Comparison of ENCODE assay signal across 8 cellular contexts in the genomic region with DNA sequence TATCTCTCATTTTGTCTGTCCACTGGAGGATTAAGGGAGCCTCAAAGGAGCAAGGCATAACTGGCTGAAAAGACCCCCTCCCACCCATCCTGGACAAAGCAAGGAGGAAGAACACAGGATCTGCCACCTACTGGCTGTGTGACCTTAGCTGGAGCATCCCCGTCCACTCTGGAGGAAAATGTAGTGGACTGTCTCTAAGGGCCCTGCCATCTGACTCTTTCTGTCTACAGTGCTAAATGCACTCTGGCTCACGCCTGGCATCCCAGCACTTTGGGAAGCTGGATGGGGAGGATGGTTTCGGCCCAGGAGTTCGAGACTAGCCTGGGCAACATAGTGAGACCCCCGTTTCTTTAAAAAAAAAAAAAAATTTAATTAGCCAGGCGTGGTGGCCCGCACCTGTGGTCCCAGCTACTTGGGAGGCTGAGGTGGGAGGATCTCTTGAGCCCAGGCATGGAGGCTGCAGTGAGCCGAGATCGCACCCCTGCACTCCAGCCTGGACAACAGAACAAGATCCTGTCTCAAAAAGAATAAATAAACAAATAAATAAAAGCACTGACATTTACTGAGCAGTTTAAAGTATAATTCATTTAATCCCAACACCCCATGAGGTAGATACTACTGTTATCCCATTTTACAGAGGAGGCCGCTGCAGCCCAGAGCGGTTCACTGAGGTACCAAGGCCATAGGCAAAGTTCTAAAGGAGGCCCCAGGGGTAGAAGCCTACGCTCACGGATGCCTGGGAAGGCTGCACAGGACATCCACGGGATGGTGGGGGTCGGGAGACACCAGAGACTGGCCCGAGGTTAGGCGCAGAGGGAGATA. TPM values are rescaled to one million over a fixed set of nuclear protein-coding genes. Genes with fewer than 3 reads are reported as not detected.
DNase-seq lines count a peak whose midpoint lies in the region; ATAC-seq and TF ChIP-seq lines count a peak whose summit lies in the region.

No MANE protein-coding gene starts in this region.

- H3K9me3 ChIP-seq in OCI-LY7 (ENCODE audit: low read length) (no peaks in the 10 kb centered on the region), endodermal cell (ENCODE audit: control insufficient read depth, low read length) (no peaks in the 10 kb centered on the region)

- H3K79me2 ChIP-seq in OCI-LY7 (ENCODE audit: insufficient read depth, low read depth, low read length) = peaks cover 54% of the 10 kb centered on the region

- peaks cover 32% of the 10 kb centered on the region for H3K4me1 ChIP-seq in OCI-LY7 (ENCODE audit: insufficient read depth, low read length, poor library complexity, severe bottlenecking)
- H3K4me1 ChIP-seq in endodermal cell (ENCODE audit: control insufficient read depth, insufficient read depth, low read length) = no peaks in the 10 kb centered on the region

- ATAC-seq in GM19395 (IDR thresholded peaks at IDR 0.05; ENCODE audit: unreplicated experiment) (peak; percentile 24), GM18519 (IDR thresholded peaks at IDR 0.05; ENCODE audit: low FRiP score, unreplicated experiment) (no peak)

- peak; percentile 68 for TF ChIP-seq CTCF in OCI-LY7 (conservative IDR thresholded peaks at IDR 0.05; ENCODE audit: low read length)
- peak; percentile 49 for TF ChIP-seq CTCF in endodermal cell (conservative IDR thresholded peaks at IDR 0.05)
- peak in 1 of 3 experiments; percentile 27 for TF ChIP-seq CTCF in nephron (IDR thresholded peaks at IDR 0.05; ENCODE audit: unreplicated experiment in 3 of 3)

- H3K36me3 ChIP-seq in OCI-LY7 (ENCODE audit: insufficient read depth, low read length) (peaks cover 10% of the 10 kb centered on the region; the same call in 1 of the 2 replicates), endodermal cell (ENCODE audit: control insufficient read depth, insufficient read depth, low read length) (no peaks in the 10 kb centered on the region)

- H2AFZ ChIP-seq in OCI-LY7 (ENCODE audit: low read length) = peak overlapping the region; percentile 27; the same call in 1 of the 2 replicates

- H3K27ac Mint-ChIP-seq in endodermal cell (peak overlapping the region; percentile 74), nephron (peak overlapping the region; percentile 90 to 99 (median 98))

- H3K9me3 Mint-ChIP-seq in endodermal cell = no peaks in the 10 kb centered on the region
- no peaks in the 10 kb centered on the region for H3K9me3 Mint-ChIP-seq in nephron

- H3K4me3 Mint-ChIP-seq in endodermal cell (peak overlapping the region; percentile 80), nephron (peak overlapping the region; percentile 94 to 100 (median 98))

- POLR2A ChIA-PET in OCI-LY7 (lab: Charles Lee) = interaction anchor here (1.4 kb wide), 1 partner anchor 18 kb away, joined by 3 read pairs; no protein-coding TSS in a partner anchor

- H3K4me3 ChIP-seq in OCI-LY7 (ENCODE audit: low read depth, low read length, poor library complexity, severe bottlenecking) (peak overlapping the region; percentile 89), endodermal cell (ENCODE audit: low read length) (peak overlapping the region; percentile 83)

- H3K4me2 ChIP-seq in OCI-LY7 (ENCODE audit: low read length) = peak overlapping the region; percentile 96

- peak overlapping the region; percentile 15 for H3K9ac ChIP-seq in endodermal cell (ENCODE audit: extremely low read depth, low read length, poor library complexity, severe bottlenecking)

- intact Hi-C loops in OCI-LY7 (cut with micrococcal nuclease; ENCODE audit: unreplicated experiment) = no loop called here

- H3K27ac ChIP-seq in OCI-LY7 (ENCODE audit: low read depth, low read length, poor library complexity, severe bottlenecking) (peak overlapping the region; percentile 47), endodermal cell (ENCODE audit: low read depth, low read length) (no peak overlapping the region)

- no peaks in the 10 kb centered on the region for H3K9me2 ChIP-seq in OCI-LY7 (ENCODE audit: insufficient read depth, low read length)

- WGBS in endodermal cell (ENCODE audit: insufficient coverage in 1 of 2, insufficient read length in 1 of 2), 2 experiments = 73 to 97% methylated on average over 6 to 17 of the region's 17 CpGs

- H3K36me3 Mint-ChIP-seq in endodermal cell (ENCODE audit: low read depth) (no peaks in the 10 kb centered on the region), nephron (ENCODE audit: low read depth) (no peaks in the 10 kb centered on the region)

- CTCF ChIA-PET in OCI-LY7 (lab: Charles Lee; ENCODE audit: unreplicated experiment) = no interaction called here

- peaks cover 7% of the 10 kb centered on the region for H3K27me3 ChIP-seq in endodermal cell (ENCODE audit: control insufficient read depth, insufficient read depth, low read length, poor library complexity, severe bottlenecking)

- DNase-seq in OCI-LY7 (ENCODE audit: low spot score) (no peak), endodermal cell (no peak), NCI-H1105 treated with DMSO at 0.1 percent for 48 hours (lab: John Stamatoyannopoulos, UW) (no peak), epidermal melanocyte (ENCODE audit: insufficient read length, low spot score) (no peak), pons (ENCODE audit: low spot score) (no peak)

- 0 out of 2 replicates have a peak, but pooled peaks cover 7% of the 10 kb centered on the region for H4K20me1 ChIP-seq in OCI-LY7 (ENCODE audit: insufficient read depth, low read length)

- H3K27me3 Mint-ChIP-seq in endodermal cell (ENCODE audit: insufficient read depth) = no peaks in the 10 kb centered on the region
- H3K27me3 Mint-ChIP-seq in nephron (ENCODE audit: low read depth) = no peaks in the 10 kb centered on the region

- BruUV-seq in OCI-LY7 (replicated peaks; lab: Mats Ljungman, UMichigan) = no TSS peak

- H3K4me1 Mint-ChIP-seq in endodermal cell (peaks cover 11% of the 10 kb centered on the region), nephron (peaks cover 37% of the 10 kb centered on the region)

RNA-seq across cellular contexts. Expression of a gene that starts 1.1 kb away (rescaled TPM):
- total RNA-seq in OCI-LY7 (2014; rRNA removed; shearing (Covaris generic)) = 22.8 and 30.9 TPM in 2 replicates
- total RNA-seq in OCI-LY7 (2022) (38.2 and 41.5 TPM in 2 replicates), endodermal cell (10 to 100 TPM; 13.8 to 23.8 TPM)
- polyA plus RNA-seq in endodermal cell (2013, experiment 1 of 2) = 10.7 TPM
- 12.9 TPM for polyA plus RNA-seq in endodermal cell (2013, experiment 2 of 2)

RNA-seq across cellular contexts. Expression of a gene that starts 15.9 kb away (rescaled TPM):
- total RNA-seq in OCI-LY7 (2014; rRNA removed; shearing (Covaris generic)) = not detected in 2 replicates
- total RNA-seq in OCI-LY7 (2022) = not detected in 2 replicates
- not detected for total RNA-seq in endodermal cell
- not detected for polyA plus RNA-seq in endodermal cell (2013, experiment 1 of 2)
- polyA plus RNA-seq in endodermal cell (2013, experiment 2 of 2) = not detected

RNA-seq across cellular contexts. Expression of a gene that starts 54.8 kb away (rescaled TPM):
- total RNA-seq in OCI-LY7 (2014; rRNA removed; shearing (Covaris generic)) = 2.2 and 5.0 TPM in 2 replicates
- 0.35 and 0.36 TPM in 2 replicates for total RNA-seq in OCI-LY7 (2022)
- 10 to 100 TPM; 40.6 to 41.7 TPM for total RNA-seq in endodermal cell
- polyA plus RNA-seq in endodermal cell (2013, experiment 1 of 2) = 42.9 TPM
- polyA plus RNA-seq in endodermal cell (2013, experiment 2 of 2) = 38.6 TPM

Comparison
In these comparisons a context has a peak if more than half of its experiments do, and no peak if none do; other contexts are left out.
1. RNA of a gene that starts 54.8 kb away (total RNA-seq): 40.6 to 41.7 TPM in endodermal cell; 0.35 to 5.0 TPM in OCI-LY7; every median in the first group is over 4 times any median in the second.